Comparison of ENCODE assay signal across 9 cellular contexts in the genomic region with DNA sequence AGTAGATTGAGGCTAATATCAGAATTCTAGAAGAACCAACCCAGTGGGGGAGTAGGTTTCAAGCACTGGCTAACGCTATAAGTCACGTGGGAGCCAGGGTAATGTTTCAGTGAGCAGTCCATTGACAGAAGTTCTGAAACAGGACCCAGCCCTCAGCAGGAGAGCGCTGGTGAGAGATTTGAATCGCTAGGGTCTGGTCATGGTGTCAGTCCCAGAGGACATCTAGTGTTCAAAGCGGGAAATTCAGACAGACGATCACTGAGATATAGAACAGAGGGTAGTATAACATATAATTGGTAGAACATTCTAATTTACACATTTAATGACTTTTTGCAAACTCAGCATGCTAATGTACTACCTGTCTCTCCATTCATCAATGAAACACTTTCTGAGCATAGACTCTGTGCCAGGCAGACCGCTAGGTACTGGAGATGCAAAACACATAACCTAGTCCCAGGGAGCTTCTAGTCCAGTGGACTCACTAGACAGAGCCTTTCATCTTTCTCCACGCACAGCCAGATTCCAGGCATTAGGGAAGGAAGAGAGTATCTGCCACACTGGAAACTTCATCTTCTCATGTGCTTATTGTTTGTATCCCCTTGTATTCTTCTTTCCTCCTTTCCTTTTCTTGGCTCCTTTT. TPM values are rescaled to one million over a fixed set of nuclear protein-coding genes. Genes with fewer than 3 reads are reported as not detected.
DNase-seq lines count a peak whose midpoint lies in the region; ATAC-seq and TF ChIP-seq lines count a peak whose summit lies in the region.
"Had no signal": no experiment of that assay in that cellular context is flagged by ENCODE, and none has a peak within 500 bp of the region (broad histone marks: within the 10 kb centered on the region; RNA-seq: fewer than 3 reads in every experiment).

No MANE protein-coding gene starts in this region.

- H3K9me3 Mint-ChIP-seq in activated naive CD4-positive, alpha-beta T cell treated with anti-CD3 and anti-CD28 coated beads, Interleukin-2, amount 50 U/mL, for 72 hours, result no peaks in the 10 kb centered on the region
- H3K9me3 Mint-ChIP-seq in glutamatergic neuron (ENCODE audit: unreplicated experiment), result peaks cover 1% of the 10 kb centered on the region
- H3K9me3 Mint-ChIP-seq: stimulated activated naive CD8-positive, alpha-beta T cell treated with anti-CD3 and anti-CD28 coated beads, Interleukin-15, Interleukin-2, amounts not matched to agents 100 ng/mL and 50 ng/mL, for 24 hours had no signal

- no peaks in the 10 kb centered on the region for H3K9me3 ChIP-seq in OCI-LY7 (ENCODE audit: low read length)

- H2AFZ ChIP-seq in OCI-LY7 (ENCODE audit: low read length), result no peak overlapping the region

- no peaks in the 10 kb centered on the region for H3K36me3 Mint-ChIP-seq in activated naive CD4-positive, alpha-beta T cell treated with anti-CD3 and anti-CD28 coated beads, Interleukin-2, amount 50 U/mL, for 72 hours
- no peaks in the 10 kb centered on the region for H3K36me3 Mint-ChIP-seq in glutamatergic neuron (ENCODE audit: unreplicated experiment)

- no peaks in the 10 kb centered on the region for H3K4me1 ChIP-seq in OCI-LY7 (ENCODE audit: insufficient read depth, low read length, poor library complexity, severe bottlenecking)

- DNase-seq in DMS 273 treated with DMSO at 0.1 percent for 48 hours (lab: John Stamatoyannopoulos, UW) (peak; percentile 16), OCI-LY7 (ENCODE audit: low spot score) (peak; percentile 61), glutamatergic neuron (no peak), pons (ENCODE audit: low spot score) (peak; percentile 93)
- DNase-seq in activated naive CD4-positive, alpha-beta T cell treated with anti-CD3 and anti-CD28 coated beads, Interleukin-2, amount 50 U/mL, for 72 hours (ENCODE audit: low spot score in 2 of 2), result peak in 1 of 2 donors; percentile 35

- TF ChIP-seq CTCF in OCI-LY7 (conservative IDR thresholded peaks at IDR 0.05; ENCODE audit: low read length), result peak; percentile 85
- peak; percentile 34 for TF ChIP-seq CTCF in glutamatergic neuron (IDR thresholded peaks at IDR 0.05; ENCODE audit: partially characterized antibody, unreplicated experiment)

- H3K79me2 ChIP-seq in OCI-LY7 (ENCODE audit: insufficient read depth, low read depth, low read length), result no peaks in the 10 kb centered on the region

- H3K9me2 ChIP-seq in OCI-LY7 (ENCODE audit: insufficient read depth, low read length), result no peaks in the 10 kb centered on the region

- CTCF ChIA-PET in OCI-LY7 (lab: Charles Lee; ENCODE audit: unreplicated experiment), result no interaction called here

- no peak overlapping the region for H3K4me3 Mint-ChIP-seq in glutamatergic neuron (ENCODE audit: unreplicated experiment)
- H3K4me3 Mint-ChIP-seq: stimulated activated naive CD8-positive, alpha-beta T cell treated with anti-CD3 and anti-CD28 coated beads, Interleukin-15, Interleukin-2, amounts not matched to agents 100 ng/mL and 50 ng/mL, for 24 hours had no signal

- H4K20me1 ChIP-seq in OCI-LY7 (ENCODE audit: insufficient read depth, low read length), result no peaks in the 10 kb centered on the region

- H3K4me1 Mint-ChIP-seq in glutamatergic neuron (ENCODE audit: low read depth, unreplicated experiment), result no peaks in the 10 kb centered on the region

- H3K4me2 ChIP-seq in OCI-LY7 (ENCODE audit: low read length), result no peak overlapping the region

- no TSS peak for BruUV-seq in OCI-LY7 (replicated peaks; lab: Mats Ljungman, UMichigan)

- H3K4me3 ChIP-seq in OCI-LY7 (ENCODE audit: low read depth, low read length, poor library complexity, severe bottlenecking), result no peak overlapping the region

- no peaks in the 10 kb centered on the region for H3K27me3 Mint-ChIP-seq in glutamatergic neuron (ENCODE audit: unreplicated experiment)

- intact Hi-C loops in OCI-LY7 (cut with micrococcal nuclease; ENCODE audit: unreplicated experiment), result loop anchor here (1.0 kb wide), 3 partner anchors 97 to 158 kb away; no protein-coding TSS in a partner anchor

- no peak overlapping the region for H3K27ac Mint-ChIP-seq in activated naive CD4-positive, alpha-beta T cell treated with anti-CD3 and anti-CD28 coated beads, Interleukin-2, amount 50 U/mL, for 72 hours
- no peak overlapping the region for H3K27ac Mint-ChIP-seq in glutamatergic neuron (ENCODE audit: unreplicated experiment)
- H3K27ac Mint-ChIP-seq: stimulated activated naive CD8-positive, alpha-beta T cell treated with anti-CD3 and anti-CD28 coated beads, Interleukin-15, Interleukin-2, amounts not matched to agents 100 ng/mL and 50 ng/mL, for 24 hours had no signal

- POLR2A ChIA-PET in OCI-LY7 (lab: Charles Lee), result interaction anchor here (0.6 kb wide), 1 partner anchor 48 kb away, joined by 3 read pairs; no protein-coding TSS in a partner anchor

- H3K36me3 ChIP-seq in OCI-LY7 (ENCODE audit: insufficient read depth, low read length), result no peaks in the 10 kb centered on the region

- ATAC-seq in GM19452 (IDR thresholded peaks at IDR 0.05; ENCODE audit: unreplicated experiment), result peak; percentile 69
- ATAC-seq in HG03520 (IDR thresholded peaks at IDR 0.05; ENCODE audit: unreplicated experiment), result peak; percentile 84
- ATAC-seq in activated naive CD4-positive, alpha-beta T cell treated with anti-CD3 and anti-CD28 coated beads, Interleukin-2, amount 50 U/mL, for 72 hours, result peak; percentile 85
- ATAC-seq in HG03139 (IDR thresholded peaks at IDR 0.05; ENCODE audit: unreplicated experiment), result no peak

- H3K27ac ChIP-seq in OCI-LY7 (ENCODE audit: low read depth, low read length, poor library complexity, severe bottlenecking), result no peak overlapping the region

RNA-seq across cellular contexts. Expression of a gene that starts 35.4 kb away (rescaled TPM):
- total RNA-seq in OCI-LY7 (2014; rRNA removed; shearing (Covaris generic)), result not detected in 2 replicates
- total RNA-seq in OCI-LY7 (2022) (not detected in 2 replicates), glutamatergic neuron (ENCODE audit: unreplicated experiment) (not detected)
- not detected for total RNA-seq in activated naive CD4-positive, alpha-beta T cell treated with anti-CD3 and anti-CD28 coated beads, Interleukin-2, amount 50 U/mL, for 72 hours

RNA-seq across cellular contexts. Expression of a gene that starts 53.1 kb away (rescaled TPM):
- not detected in 2 replicates for total RNA-seq in OCI-LY7 (2014; rRNA removed; shearing (Covaris generic))
- total RNA-seq in OCI-LY7 (2022) (not detected in 2 replicates), glutamatergic neuron (ENCODE audit: unreplicated experiment) (not detected)
- not detected for total RNA-seq in activated naive CD4-positive, alpha-beta T cell treated with anti-CD3 and anti-CD28 coated beads, Interleukin-2, amount 50 U/mL, for 72 hours
